1 cellular context compared by ENCODE assay signal in the genomic region with DNA sequence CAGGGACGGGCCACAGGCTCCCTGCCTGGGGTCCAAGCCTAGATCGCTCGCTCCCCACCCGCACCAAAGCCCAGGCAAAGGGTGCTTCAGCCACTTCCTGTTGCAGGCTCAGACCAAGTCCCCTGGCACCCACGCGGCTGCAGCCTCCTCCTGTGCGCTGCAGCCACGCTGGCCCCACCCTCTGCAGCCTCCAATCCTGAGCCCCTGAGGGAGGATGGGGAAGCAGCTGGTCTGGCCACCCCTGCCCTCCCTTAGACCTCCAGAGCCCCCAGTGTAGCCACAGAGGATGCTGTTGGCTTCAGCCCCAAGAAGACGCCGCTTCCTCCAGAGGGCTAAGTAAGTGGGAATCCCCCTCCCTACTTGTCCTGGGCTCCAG.
A peak's percentile ranks its signal among the peaks of the same experiment; 100 is the strongest.
TF ChIP-seq lines count a peak whose summit lies in the region.

No MANE protein-coding gene starts in this region.

TF ChIP-seq in GM12878, 131 proteins besides CTCF, POLR2A, EP300 and RAD21 (continued from another document and continues in another):
- TF ChIP-seq, protein P1, sequence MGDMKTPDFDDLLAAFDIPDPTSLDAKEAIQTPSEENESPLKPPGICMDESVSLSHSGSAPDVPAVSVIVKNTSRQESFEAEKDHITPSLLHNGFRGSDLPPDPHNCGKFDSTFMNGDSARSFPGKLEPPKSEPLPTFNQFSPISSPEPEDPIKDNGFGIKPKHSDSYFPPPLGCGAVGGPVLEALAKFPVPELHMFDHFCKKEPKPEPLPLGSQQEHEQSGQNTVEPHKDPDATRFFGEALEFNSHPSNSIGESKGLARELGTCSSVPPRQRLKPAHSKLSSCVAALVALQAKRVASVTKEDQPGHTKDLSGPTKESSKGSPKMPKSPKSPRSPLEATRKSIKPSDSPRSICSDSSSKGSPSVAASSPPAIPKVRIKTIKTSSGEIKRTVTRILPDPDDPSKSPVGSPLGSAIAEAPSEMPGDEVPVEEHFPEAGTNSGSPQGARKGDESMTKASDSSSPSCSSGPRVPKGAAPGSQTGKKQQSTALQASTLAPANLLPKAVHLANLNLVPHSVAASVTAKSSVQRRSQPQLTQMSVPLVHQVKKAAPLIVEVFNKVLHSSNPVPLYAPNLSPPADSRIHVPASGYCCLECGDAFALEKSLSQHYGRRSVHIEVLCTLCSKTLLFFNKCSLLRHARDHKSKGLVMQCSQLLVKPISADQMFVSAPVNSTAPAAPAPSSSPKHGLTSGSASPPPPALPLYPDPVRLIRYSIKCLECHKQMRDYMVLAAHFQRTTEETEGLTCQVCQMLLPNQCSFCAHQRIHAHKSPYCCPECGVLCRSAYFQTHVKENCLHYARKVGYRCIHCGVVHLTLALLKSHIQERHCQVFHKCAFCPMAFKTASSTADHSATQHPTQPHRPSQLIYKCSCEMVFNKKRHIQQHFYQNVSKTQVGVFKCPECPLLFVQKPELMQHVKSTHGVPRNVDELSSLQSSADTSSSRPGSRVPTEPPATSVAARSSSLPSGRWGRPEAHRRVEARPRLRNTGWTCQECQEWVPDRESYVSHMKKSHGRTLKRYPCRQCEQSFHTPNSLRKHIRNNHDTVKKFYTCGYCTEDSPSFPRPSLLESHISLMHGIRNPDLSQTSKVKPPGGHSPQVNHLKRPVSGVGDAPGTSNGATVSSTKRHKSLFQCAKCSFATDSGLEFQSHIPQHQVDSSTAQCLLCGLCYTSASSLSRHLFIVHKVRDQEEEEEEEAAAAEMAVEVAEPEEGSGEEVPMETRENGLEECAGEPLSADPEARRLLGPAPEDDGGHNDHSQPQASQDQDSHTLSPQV (IDR thresholded peaks at IDR 0.05), result no peak
- TF ChIP-seq, protein P2, sequence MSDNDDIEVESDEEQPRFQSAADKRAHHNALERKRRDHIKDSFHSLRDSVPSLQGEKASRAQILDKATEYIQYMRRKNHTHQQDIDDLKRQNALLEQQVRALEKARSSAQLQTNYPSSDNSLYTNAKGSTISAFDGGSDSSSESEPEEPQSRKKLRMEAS (IDR thresholded peaks at IDR 0.05; ENCODE audit: low read depth, low read length), result 0 out of 2 replicates have a peak, but pooled peaks have one; percentile 57
- TF ChIP-seq DPF2 (IDR thresholded peaks at IDR 0.05) (0 out of 2 replicates have a peak, but pooled peaks have one; percentile 62), ZBED1 (IDR thresholded peaks at IDR 0.05; ENCODE audit: borderline replicate concordance) (no peak), MXI1 (IDR thresholded peaks at IDR 0.05; ENCODE audit: low read depth, low read length) (peak; percentile 85), NFXL1 (IDR thresholded peaks at IDR 0.05; ENCODE audit: borderline replicate concordance) (no peak), ZNF217 (IDR thresholded peaks at IDR 0.05) (no peak), RUNX3 (IDR thresholded peaks at IDR 0.05; ENCODE audit: low read length) (no peak), NRF1 (conservative IDR thresholded peaks at IDR 0.05; ENCODE audit: low read depth, low read length) (no peak), EGR1 (IDR thresholded peaks at IDR 0.05; ENCODE audit: borderline replicate concordance in 1 of 2, low read depth in 2 of 2, low read length in 2 of 2) (peak in 1 of 2 experiments; percentile 70; a peak in 2 of 3 replicates), STAT1 (conservative IDR thresholded peaks at IDR 0.05) (no peak), MEF2A (IDR thresholded peaks at IDR 0.05; ENCODE audit: insufficient read depth, low read depth, low read length) (no peak), SPI1 (IDR thresholded peaks at IDR 0.05; ENCODE audit: borderline replicate concordance, insufficient read depth, low read depth, low read length) (peak; percentile 71), TCF12 (IDR thresholded peaks at IDR 0.05; ENCODE audit: low read depth, low read length) (peak; percentile 57; the same call in 1 of the 2 replicates), STAT3 (IDR thresholded peaks at IDR 0.05; ENCODE audit: low read depth, low read length) (no peak), TARDBP (IDR thresholded peaks at IDR 0.05; ENCODE audit: borderline replicate concordance) (no peak), IKZF2 (IDR thresholded peaks at IDR 0.05) (peak; percentile 33 to 59; a peak in 2 of 4 replicates), ZNF207 (IDR thresholded peaks at IDR 0.05; ENCODE audit: borderline replicate concordance) (no peak), BRCA1 (IDR thresholded peaks at IDR 0.05; ENCODE audit: low read depth, low read length) (no peak), KLF5 (IDR thresholded peaks at IDR 0.05; ENCODE audit: partially characterized antibody) (no peak), GABPA (IDR thresholded peaks at IDR 0.05; ENCODE audit: low read depth) (no peak), ETV6 (conservative IDR thresholded peaks at IDR 0.05 in 1 of 2, IDR thresholded peaks at IDR 0.05 in 1 of 2; ENCODE audit: borderline replicate concordance in 1 of 2, low read depth in 1 of 2) (no peak), ZNF622 (IDR thresholded peaks at IDR 0.05) (no peak), WRNIP1 (IDR thresholded peaks at IDR 0.05; ENCODE audit: borderline replicate concordance, low read depth, low read length) (no peak), EZH2 (IDR thresholded peaks at IDR 0.05; ENCODE audit: borderline replicate concordance, control insufficient read depth, low read depth, low read length) (no peak), POLR2AphosphoS5 (IDR thresholded peaks at IDR 0.05; ENCODE audit: low read length) (peak; percentile 74), ZNF24 (IDR thresholded peaks at IDR 0.05) (no peak), BMI1 (IDR thresholded peaks at IDR 0.05; ENCODE audit: borderline replicate concordance) (no peak), KDM1A (IDR thresholded peaks at IDR 0.05; ENCODE audit: borderline replicate concordance) (no peak), EED (IDR thresholded peaks at IDR 0.05; ENCODE audit: low read depth) (peak; percentile 67; the same call in 1 of the 2 replicates), RBBP5 (conservative IDR thresholded peaks at IDR 0.05) (no peak), YBX1 (IDR thresholded peaks at IDR 0.05) (no peak)
- TF ChIP-seq, protein P3, sequence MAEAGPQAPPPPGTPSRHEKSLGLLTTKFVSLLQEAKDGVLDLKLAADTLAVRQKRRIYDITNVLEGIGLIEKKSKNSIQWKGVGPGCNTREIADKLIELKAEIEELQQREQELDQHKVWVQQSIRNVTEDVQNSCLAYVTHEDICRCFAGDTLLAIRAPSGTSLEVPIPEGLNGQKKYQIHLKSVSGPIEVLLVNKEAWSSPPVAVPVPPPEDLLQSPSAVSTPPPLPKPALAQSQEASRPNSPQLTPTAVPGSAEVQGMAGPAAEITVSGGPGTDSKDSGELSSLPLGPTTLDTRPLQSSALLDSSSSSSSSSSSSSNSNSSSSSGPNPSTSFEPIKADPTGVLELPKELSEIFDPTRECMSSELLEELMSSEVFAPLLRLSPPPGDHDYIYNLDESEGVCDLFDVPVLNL (IDR thresholded peaks at IDR 0.05; ENCODE audit: low read depth, low read length), result no peak
- TF ChIP-seq, protein P4, sequence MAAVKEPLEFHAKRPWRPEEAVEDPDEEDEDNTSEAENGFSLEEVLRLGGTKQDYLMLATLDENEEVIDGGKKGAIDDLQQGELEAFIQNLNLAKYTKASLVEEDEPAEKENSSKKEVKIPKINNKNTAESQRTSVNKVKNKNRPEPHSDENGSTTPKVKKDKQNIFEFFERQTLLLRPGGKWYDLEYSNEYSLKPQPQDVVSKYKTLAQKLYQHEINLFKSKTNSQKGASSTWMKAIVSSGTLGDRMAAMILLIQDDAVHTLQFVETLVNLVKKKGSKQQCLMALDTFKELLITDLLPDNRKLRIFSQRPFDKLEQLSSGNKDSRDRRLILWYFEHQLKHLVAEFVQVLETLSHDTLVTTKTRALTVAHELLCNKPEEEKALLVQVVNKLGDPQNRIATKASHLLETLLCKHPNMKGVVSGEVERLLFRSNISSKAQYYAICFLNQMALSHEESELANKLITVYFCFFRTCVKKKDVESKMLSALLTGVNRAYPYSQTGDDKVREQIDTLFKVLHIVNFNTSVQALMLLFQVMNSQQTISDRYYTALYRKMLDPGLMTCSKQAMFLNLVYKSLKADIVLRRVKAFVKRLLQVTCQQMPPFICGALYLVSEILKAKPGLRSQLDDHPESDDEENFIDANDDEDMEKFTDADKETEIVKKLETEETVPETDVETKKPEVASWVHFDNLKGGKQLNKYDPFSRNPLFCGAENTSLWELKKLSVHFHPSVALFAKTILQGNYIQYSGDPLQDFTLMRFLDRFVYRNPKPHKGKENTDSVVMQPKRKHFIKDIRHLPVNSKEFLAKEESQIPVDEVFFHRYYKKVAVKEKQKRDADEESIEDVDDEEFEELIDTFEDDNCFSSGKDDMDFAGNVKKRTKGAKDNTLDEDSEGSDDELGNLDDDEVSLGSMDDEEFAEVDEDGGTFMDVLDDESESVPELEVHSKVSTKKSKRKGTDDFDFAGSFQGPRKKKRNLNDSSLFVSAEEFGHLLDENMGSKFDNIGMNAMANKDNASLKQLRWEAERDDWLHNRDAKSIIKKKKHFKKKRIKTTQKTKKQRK (IDR thresholded peaks at IDR 0.05; ENCODE audit: low read depth, low read length), result no peak
- TF ChIP-seq, protein P5, sequence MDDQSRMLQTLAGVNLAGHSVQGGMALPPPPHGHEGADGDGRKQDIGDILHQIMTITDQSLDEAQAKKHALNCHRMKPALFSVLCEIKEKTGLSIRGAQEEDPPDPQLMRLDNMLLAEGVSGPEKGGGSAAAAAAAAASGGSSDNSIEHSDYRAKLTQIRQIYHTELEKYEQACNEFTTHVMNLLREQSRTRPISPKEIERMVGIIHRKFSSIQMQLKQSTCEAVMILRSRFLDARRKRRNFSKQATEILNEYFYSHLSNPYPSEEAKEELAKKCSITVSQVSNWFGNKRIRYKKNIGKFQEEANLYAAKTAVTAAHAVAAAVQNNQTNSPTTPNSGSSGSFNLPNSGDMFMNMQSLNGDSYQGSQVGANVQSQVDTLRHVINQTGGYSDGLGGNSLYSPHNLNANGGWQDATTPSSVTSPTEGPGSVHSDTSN (IDR thresholded peaks at IDR 0.05; ENCODE audit: insufficient replicate concordance, low read depth, low read length), result no peak
- TF ChIP-seq, protein P6, sequence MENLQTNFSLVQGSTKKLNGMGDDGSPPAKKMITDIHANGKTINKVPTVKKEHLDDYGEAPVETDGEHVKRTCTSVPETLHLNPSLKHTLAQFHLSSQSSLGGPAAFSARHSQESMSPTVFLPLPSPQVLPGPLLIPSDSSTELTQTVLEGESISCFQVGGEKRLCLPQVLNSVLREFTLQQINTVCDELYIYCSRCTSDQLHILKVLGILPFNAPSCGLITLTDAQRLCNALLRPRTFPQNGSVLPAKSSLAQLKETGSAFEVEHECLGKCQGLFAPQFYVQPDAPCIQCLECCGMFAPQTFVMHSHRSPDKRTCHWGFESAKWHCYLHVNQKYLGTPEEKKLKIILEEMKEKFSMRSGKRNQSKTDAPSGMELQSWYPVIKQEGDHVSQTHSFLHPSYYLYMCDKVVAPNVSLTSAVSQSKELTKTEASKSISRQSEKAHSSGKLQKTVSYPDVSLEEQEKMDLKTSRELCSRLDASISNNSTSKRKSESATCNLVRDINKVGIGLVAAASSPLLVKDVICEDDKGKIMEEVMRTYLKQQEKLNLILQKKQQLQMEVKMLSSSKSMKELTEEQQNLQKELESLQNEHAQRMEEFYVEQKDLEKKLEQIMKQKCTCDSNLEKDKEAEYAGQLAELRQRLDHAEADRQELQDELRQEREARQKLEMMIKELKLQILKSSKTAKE (IDR thresholded peaks at IDR 0.05; ENCODE audit: low read depth, poor library complexity, severe bottlenecking), result no peak
- TF ChIP-seq, protein P7, sequence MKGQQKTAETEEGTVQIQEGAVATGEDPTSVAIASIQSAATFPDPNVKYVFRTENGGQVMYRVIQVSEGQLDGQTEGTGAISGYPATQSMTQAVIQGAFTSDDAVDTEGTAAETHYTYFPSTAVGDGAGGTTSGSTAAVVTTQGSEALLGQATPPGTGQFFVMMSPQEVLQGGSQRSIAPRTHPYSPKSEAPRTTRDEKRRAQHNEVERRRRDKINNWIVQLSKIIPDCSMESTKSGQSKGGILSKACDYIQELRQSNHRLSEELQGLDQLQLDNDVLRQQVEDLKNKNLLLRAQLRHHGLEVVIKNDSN (IDR thresholded peaks at IDR 0.05; ENCODE audit: borderline replicate concordance, extremely low read length, insufficient read depth, low read depth, low read length), result no peak
- TF ChIP-seq, protein P8, sequence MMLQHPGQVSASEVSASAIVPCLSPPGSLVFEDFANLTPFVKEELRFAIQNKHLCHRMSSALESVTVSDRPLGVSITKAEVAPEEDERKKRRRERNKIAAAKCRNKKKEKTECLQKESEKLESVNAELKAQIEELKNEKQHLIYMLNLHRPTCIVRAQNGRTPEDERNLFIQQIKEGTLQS (IDR thresholded peaks at IDR 0.05; ENCODE audit: borderline replicate concordance, extremely low read depth, low read depth, low read length), result no peak
- TF ChIP-seq, protein P9, sequence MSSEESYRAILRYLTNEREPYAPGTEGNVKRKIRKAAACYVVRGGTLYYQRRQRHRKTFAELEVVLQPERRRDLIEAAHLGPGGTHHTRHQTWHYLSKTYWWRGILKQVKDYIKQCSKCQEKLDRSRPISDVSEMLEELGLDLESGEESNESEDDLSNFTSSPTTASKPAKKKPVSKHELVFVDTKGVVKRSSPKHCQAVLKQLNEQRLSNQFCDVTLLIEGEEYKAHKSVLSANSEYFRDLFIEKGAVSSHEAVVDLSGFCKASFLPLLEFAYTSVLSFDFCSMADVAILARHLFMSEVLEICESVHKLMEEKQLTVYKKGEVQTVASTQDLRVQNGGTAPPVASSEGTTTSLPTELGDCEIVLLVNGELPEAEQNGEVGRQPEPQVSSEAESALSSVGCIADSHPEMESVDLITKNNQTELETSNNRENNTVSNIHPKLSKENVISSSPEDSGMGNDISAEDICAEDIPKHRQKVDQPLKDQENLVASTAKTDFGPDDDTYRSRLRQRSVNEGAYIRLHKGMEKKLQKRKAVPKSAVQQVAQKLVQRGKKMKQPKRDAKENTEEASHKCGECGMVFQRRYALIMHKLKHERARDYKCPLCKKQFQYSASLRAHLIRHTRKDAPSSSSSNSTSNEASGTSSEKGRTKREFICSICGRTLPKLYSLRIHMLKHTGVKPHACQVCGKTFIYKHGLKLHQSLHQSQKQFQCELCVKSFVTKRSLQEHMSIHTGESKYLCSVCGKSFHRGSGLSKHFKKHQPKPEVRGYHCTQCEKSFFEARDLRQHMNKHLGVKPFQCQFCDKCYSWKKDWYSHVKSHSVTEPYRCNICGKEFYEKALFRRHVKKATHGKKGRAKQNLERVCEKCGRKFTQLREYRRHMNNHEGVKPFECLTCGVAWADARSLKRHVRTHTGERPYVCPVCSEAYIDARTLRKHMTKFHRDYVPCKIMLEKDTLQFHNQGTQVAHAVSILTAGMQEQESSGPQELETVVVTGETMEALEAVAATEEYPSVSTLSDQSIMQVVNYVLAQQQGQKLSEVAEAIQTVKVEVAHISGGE (CRISPR knock-in tag; IDR thresholded peaks at IDR 0.05), result no peak
- TF ChIP-seq, protein P10, sequence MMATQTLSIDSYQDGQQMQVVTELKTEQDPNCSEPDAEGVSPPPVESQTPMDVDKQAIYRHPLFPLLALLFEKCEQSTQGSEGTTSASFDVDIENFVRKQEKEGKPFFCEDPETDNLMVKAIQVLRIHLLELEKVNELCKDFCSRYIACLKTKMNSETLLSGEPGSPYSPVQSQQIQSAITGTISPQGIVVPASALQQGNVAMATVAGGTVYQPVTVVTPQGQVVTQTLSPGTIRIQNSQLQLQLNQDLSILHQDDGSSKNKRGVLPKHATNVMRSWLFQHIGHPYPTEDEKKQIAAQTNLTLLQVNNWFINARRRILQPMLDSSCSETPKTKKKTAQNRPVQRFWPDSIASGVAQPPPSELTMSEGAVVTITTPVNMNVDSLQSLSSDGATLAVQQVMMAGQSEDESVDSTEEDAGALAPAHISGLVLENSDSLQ (IDR thresholded peaks at IDR 0.05), result no peak
- TF ChIP-seq, protein P11, sequence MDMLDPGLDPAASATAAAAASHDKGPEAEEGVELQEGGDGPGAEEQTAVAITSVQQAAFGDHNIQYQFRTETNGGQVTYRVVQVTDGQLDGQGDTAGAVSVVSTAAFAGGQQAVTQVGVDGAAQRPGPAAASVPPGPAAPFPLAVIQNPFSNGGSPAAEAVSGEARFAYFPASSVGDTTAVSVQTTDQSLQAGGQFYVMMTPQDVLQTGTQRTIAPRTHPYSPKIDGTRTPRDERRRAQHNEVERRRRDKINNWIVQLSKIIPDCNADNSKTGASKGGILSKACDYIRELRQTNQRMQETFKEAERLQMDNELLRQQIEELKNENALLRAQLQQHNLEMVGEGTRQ (IDR thresholded peaks at IDR 0.05; ENCODE audit: borderline replicate concordance, low read depth, low read length), result no peak
